10 cellular contexts compared by ENCODE assay signal in genomic region chrX:131783555-131784338, GRCh38.
DNase-seq lines count a peak whose midpoint lies in the region; ATAC-seq and TF ChIP-seq lines count a peak whose summit lies in the region.
"Had no signal": no experiment of that assay in that cellular context is flagged by ENCODE, and none has a peak within 500 bp of the region (broad histone marks: within the 10 kb centered on the region; RNA-seq: fewer than 3 reads in every experiment).

No MANE protein-coding gene starts in this region.

- intact Hi-C loops in naive thymus-derived CD4-positive, alpha-beta T cell (cut with micrococcal nuclease) = no loop called here

- POLR2A ChIA-PET in naive thymus-derived CD4-positive, alpha-beta T cell (lab: Charles Lee) = no interaction called here

- H3K36me3 Mint-ChIP-seq in activated T-cell treated with anti-CD3 and anti-CD28 coated beads, Interleukin-2, amount 50 U/mL, for 24 hours (ENCODE audit: low read depth) = peaks cover 10% of the 10 kb centered on the region
- H3K36me3 Mint-ChIP-seq in naive thymus-derived CD4-positive, alpha-beta T cell = peaks cover 0 to 9% (median 0%) of the 10 kb centered on the region in 5 donors

- peak overlapping the region; percentile 17 for H3K27ac ChIP-seq in naive thymus-derived CD4-positive, alpha-beta T cell (ENCODE audit: low read depth, low read length)
- H3K27ac ChIP-seq: heart right ventricle had no signal

- H3K36me3 ChIP-seq in GM06990 (ENCODE audit: control insufficient read depth, insufficient read depth, low read length) = no peaks in the 10 kb centered on the region
- no peaks in the 10 kb centered on the region for H3K36me3 ChIP-seq in naive thymus-derived CD4-positive, alpha-beta T cell (ENCODE audit: control insufficient read depth in 2 of 3, insufficient read depth in 3 of 3, low read length in 3 of 3)
- H3K36me3 ChIP-seq: heart right ventricle had no signal

- no peaks in the 10 kb centered on the region for H3K9me3 Mint-ChIP-seq in activated T-cell treated with anti-CD3 and anti-CD28 coated beads, Interleukin-2, amount 50 U/mL, for 24 hours
- H3K9me3 Mint-ChIP-seq in naive thymus-derived CD4-positive, alpha-beta T cell = no peaks in the 10 kb centered on the region
- H3K9me3 Mint-ChIP-seq: activated B cell treated with CpG ODN at 0.5 μM for 24 hours had no signal

- H3K4me3 ChIP-seq in GM06990 (replicated peaks; ENCODE audit: low read depth, low read length) = peak overlapping the region; percentile 24
- H3K4me3 ChIP-seq in naive thymus-derived CD4-positive, alpha-beta T cell (ENCODE audit: low read length) = no peak overlapping the region

- no peaks in the 10 kb centered on the region for H3K27me3 ChIP-seq in GM06990 (replicated peaks; ENCODE audit: control insufficient read depth, insufficient read depth, low read length)
- H3K27me3 ChIP-seq in naive thymus-derived CD4-positive, alpha-beta T cell (ENCODE audit: control insufficient read depth in 2 of 2, insufficient read depth in 2 of 2, low read length in 2 of 2) = no peaks in the 10 kb centered on the region

- peak overlapping the region; percentile 44 for H3K4me3 Mint-ChIP-seq in activated T-cell treated with anti-CD3 and anti-CD28 coated beads, Interleukin-2, amount 50 U/mL, for 24 hours
- peak overlapping the region in 5 of 10 donors; percentile 46 to 82 (median 67) for H3K4me3 Mint-ChIP-seq in naive thymus-derived CD4-positive, alpha-beta T cell
- H3K4me3 Mint-ChIP-seq: activated B cell treated with CpG ODN at 0.5 μM for 24 hours had no signal

- H3K9me3 ChIP-seq in naive thymus-derived CD4-positive, alpha-beta T cell (ENCODE audit: control insufficient read depth in 2 of 3, low read length in 3 of 3) = no peaks in the 10 kb centered on the region
- H3K9me3 ChIP-seq: heart right ventricle had no signal

- peak; percentile 47 for TF ChIP-seq CTCF in GM06990 (IDR thresholded peaks at IDR 0.05; ENCODE audit: insufficient read depth, low read length, poor library complexity, severe bottlenecking)

- H3K4me1 ChIP-seq in naive thymus-derived CD4-positive, alpha-beta T cell (ENCODE audit: control insufficient read depth in 2 of 2, insufficient read depth in 2 of 2, low read length in 2 of 2) = no peaks in the 10 kb centered on the region

- peaks cover 21% of the 10 kb centered on the region for H3K4me1 Mint-ChIP-seq in activated T-cell treated with anti-CD3 and anti-CD28 coated beads, Interleukin-2, amount 50 U/mL, for 24 hours (ENCODE audit: low read depth)
- peaks cover 0 to 5% (median 0%) of the 10 kb centered on the region in 7 donors for H3K4me1 Mint-ChIP-seq in naive thymus-derived CD4-positive, alpha-beta T cell
- H3K4me1 Mint-ChIP-seq: activated B cell treated with CpG ODN at 0.5 μM for 24 hours had no signal

- peak; percentile 48 for DNase-seq in GM06990 (ENCODE audit: extremely low read depth, insufficient read length)
- peak; percentile 67 for DNase-seq in activated T-cell treated with anti-CD3 and anti-CD28 coated beads, Interleukin-2, amount 50 U/mL, for 24 hours
- peak in 5 of 9 donors; percentile 82 to 90 (median 89) for DNase-seq in naive thymus-derived CD4-positive, alpha-beta T cell
- DNase-seq in Ammon's horn (ENCODE audit: low spot score) = no peak
- no peak for DNase-seq in DMS79 (lab: John Stamatoyannopoulos, UW)
- no peak for DNase-seq in DMS153 (lab: John Stamatoyannopoulos, UW)
- DNase-seq in stimulated activated CD4-positive, alpha-beta T cell treated with anti-CD3 and anti-CD28 coated beads, Interleukin-2, amount 100 ng/mL, for 24 hours = no peak
- DNase-seq: activated B cell treated with CpG ODN at 0.5 μM for 24 hours, heart right ventricle had no signal

- CTCF ChIA-PET in naive thymus-derived CD4-positive, alpha-beta T cell (lab: Charles Lee) = no interaction called here

- ATAC-seq in HG02943 (IDR thresholded peaks at IDR 0.05; ENCODE audit: low read depth, unreplicated experiment) = peak; percentile 53
- ATAC-seq in naive thymus-derived CD4-positive, alpha-beta T cell = no peak

- H3K27me3 Mint-ChIP-seq in activated T-cell treated with anti-CD3 and anti-CD28 coated beads, Interleukin-2, amount 50 U/mL, for 24 hours = peaks cover 7% of the 10 kb centered on the region
- H3K27me3 Mint-ChIP-seq in naive thymus-derived CD4-positive, alpha-beta T cell = no peaks in the 10 kb centered on the region
- H3K27me3 Mint-ChIP-seq: activated B cell treated with CpG ODN at 0.5 μM for 24 hours had no signal

- peak overlapping the region; percentile 14 for H3K27ac Mint-ChIP-seq in activated T-cell treated with anti-CD3 and anti-CD28 coated beads, Interleukin-2, amount 50 U/mL, for 24 hours
- H3K27ac Mint-ChIP-seq in naive thymus-derived CD4-positive, alpha-beta T cell = peak overlapping the region in 4 of 9 donors; percentile 9 to 63 (median 32)
- H3K27ac Mint-ChIP-seq: activated B cell treated with CpG ODN at 0.5 μM for 24 hours had no signal

Comparison
In these comparisons a context has a peak if more than half of its experiments do, and no peak if none do; other contexts are left out.
1. DNase-seq: peak in GM06990 (single experiment), activated T-cell treated with anti-CD3 and anti-CD28 coated beads, Interleukin-2, amount 50 U/mL, for 24 hours (single experiment) and naive thymus-derived CD4-positive, alpha-beta T cell (5 of 9); none in Ammon's horn (single experiment), DMS79 (single experiment), DMS153 (single experiment) and stimulated activated CD4-positive, alpha-beta T cell treated with anti-CD3 and anti-CD28 coated beads, Interleukin-2, amount 100 ng/mL, for 24 hours (0 of 2).